In the genomic region with DNA sequence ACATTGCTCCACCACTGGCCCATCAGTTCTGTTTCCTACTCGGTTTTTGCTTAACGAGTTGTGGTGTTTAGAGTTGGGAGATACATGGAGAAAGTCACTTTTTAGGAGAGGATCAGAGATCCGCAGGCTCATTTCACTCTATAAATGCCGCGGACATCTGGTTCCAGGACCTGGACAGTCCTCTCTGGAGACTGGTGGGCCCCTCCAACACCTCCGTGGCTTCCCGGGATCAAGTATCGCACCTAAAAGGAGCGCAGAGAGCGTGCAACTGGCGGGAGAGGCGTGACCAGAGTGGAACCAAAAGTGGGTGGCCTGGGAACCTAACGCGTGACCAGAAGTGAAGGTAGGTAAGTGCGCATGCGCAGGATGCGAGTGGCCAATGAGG, we compare ENCODE assay signal across 8 cellular contexts. TPM values are rescaled to one million over a fixed set of nuclear protein-coding genes. Genes with fewer than 3 reads are reported as not detected.
DNase-seq lines count a peak whose midpoint lies in the region; ATAC-seq, FAIRE-seq and TF ChIP-seq lines count a peak whose summit lies in the region.

No MANE protein-coding gene starts in this region.

- peaks cover 5% of the 10 kb centered on the region in 2 donors for H3K4me1 ChIP-seq in kidney (ENCODE audit: control insufficient read depth in 1 of 2, insufficient read depth in 1 of 2, low read depth in 1 of 2, low read length in 2 of 2)

- no peaks in the 10 kb centered on the region for H3K36me3 ChIP-seq in bronchial epithelial cell (ENCODE audit: control insufficient read depth, insufficient read depth, low read length)
- H3K36me3 ChIP-seq in kidney (ENCODE audit: control insufficient read depth in 1 of 2, insufficient read depth in 2 of 2, low read length in 2 of 2) = no peaks in the 10 kb centered on the region

- peak overlapping the region; percentile 99 for H3K27ac ChIP-seq in kidney (ENCODE audit: low read depth in 2 of 2, low read length in 2 of 2)

- no peaks in the 10 kb centered on the region for H3K27me3 ChIP-seq in bronchial epithelial cell (ENCODE audit: control insufficient read depth, insufficient read depth, low read length)

- peak overlapping the region in 1 of 2 donors; percentile 95 for H3K9ac ChIP-seq in kidney (ENCODE audit: low read length in 2 of 2)

- no peak for TF ChIP-seq POLR2A in GM12892 (IDR thresholded peaks at IDR 0.05; ENCODE audit: low read depth, low read length)

- intact Hi-C loops in kidney (cut with DNase I) = no loop called here

- ATAC-seq in GM19372 (IDR thresholded peaks at IDR 0.05; ENCODE audit: low read depth, unreplicated experiment) = peak; percentile 71
- peak; percentile 80 for ATAC-seq in HG03442 (IDR thresholded peaks at IDR 0.05; ENCODE audit: unreplicated experiment)

- H3K9me3 ChIP-seq in kidney (ENCODE audit: control insufficient read depth in 1 of 2, low read length in 2 of 2) = no peaks in the 10 kb centered on the region

- peak; percentile 18 for FAIRE-seq in bronchial epithelial cell (lab: Jason Lieb, UNC)
- FAIRE-seq in kidney (lab: Jason Lieb, UNC) = peak; percentile 62
- no peak for FAIRE-seq in GM12892 (lab: Jason Lieb, UNC)

- TF ChIP-seq CTCF in bronchial epithelial cell (IDR thresholded peaks at IDR 0.05; ENCODE audit: insufficient read depth, low read length, severe bottlenecking) (no peak), kidney (IDR thresholded peaks at IDR 0.05; ENCODE audit: borderline replicate concordance, extremely low read depth, insufficient read depth) (no peak)

- peak; percentile 76 for DNase-seq in DMS153 treated with DMSO at 0.1 percent for 48 hours (lab: John Stamatoyannopoulos, UW; ENCODE audit: unreplicated experiment)
- DNase-seq in RPMI8226 = peak; percentile 94
- DNase-seq in bronchial epithelial cell (ENCODE audit: low read depth) = peak; percentile 84
- DNase-seq in kidney = peak; percentile 99
- peak; percentile 57 to 68 (median 65) for DNase-seq in stimulated activated CD4-positive, alpha-beta T cell treated with anti-CD3 and anti-CD28 coated beads, Interleukin-1b, Interleukin-23, amount 100 ng/mL, for 24 hours (ENCODE audit: low read depth in 4 of 4, low spot score in 1 of 4)
- no peak for DNase-seq in GM12892 (ENCODE audit: insufficient read length)

- H3K4me3 ChIP-seq in bronchial epithelial cell (ENCODE audit: low read depth, low read length) = peak overlapping the region; percentile 82
- H3K4me3 ChIP-seq in kidney (ENCODE audit: low read length in 2 of 2) = peak overlapping the region; percentile 92 to 93

RNA-seq across cellular contexts. Expression of a gene that starts 9.9 kb away (rescaled TPM):
- 0.53 and 1.2 TPM in 2 replicates for total RNA-seq in bronchial epithelial cell
- 30.7 TPM for total RNA-seq in kidney
- 129 TPM for polyA plus RNA-seq in kidney (ENCODE audit: insufficient read depth, low read depth, low replicate concordance)
- 0.21 TPM for polyA plus RNA-seq in GM12892 (2012; ENCODE audit: missing spikeins)

Comparison
In these comparisons a context has a peak if more than half of its experiments do, and no peak if none do; other contexts are left out.
1. RNA of a gene that starts 9.9 kb away (total RNA-seq): 30.7 TPM in kidney (single experiment); 0.53 to 1.2 TPM in bronchial epithelial cell; every median in the first group is over 10 times any median in the second.